Comparison of ENCODE assay signal across 10 cellular contexts in the genomic region with DNA sequence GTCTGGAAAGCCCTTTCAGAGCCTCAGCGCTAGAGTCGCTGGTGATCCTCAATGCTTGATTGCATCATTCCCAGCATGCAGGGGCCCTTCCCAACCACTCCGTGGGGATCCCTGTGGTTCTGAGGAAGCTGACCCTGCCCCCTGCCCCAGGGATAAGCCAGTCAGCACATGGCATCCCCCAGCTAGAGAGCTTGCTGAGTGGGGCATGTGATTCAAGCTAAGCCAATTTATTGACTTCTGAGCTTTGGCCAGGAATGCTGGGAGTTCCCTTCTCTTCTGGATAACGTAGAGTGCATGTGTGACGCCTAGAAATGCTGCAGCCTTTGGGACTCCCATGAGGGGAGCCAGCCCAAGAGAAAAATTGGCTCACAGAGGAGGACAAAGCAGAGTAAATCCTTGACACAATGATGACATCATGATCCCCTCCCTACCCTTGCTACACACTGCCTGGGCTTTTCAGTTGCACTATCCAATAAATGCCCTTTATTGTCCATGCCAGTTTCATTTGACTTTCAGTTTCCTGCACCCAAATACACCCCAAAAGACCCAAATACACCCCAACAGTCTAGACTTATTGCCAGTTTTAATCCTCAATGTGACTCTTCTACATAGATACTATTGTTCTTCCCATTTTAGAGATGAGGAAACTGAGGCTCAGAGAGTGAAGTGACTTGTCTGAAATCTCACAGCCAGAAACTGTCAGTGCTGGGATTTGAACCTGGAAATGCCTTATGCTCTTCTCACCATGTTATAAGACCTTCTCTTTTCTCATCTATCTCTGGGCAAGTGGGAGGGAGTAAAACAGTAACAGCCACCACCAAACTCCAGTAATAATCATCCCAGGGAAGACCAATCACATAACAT. TPM values are rescaled to one million over a fixed set of nuclear protein-coding genes. Genes with fewer than 3 reads are reported as not detected.
DNase-seq lines count a peak whose midpoint lies in the region; ATAC-seq and TF ChIP-seq lines count a peak whose summit lies in the region.
"Had no signal": no experiment of that assay in that cellular context is flagged by ENCODE, and none has a peak within 500 bp of the region (broad histone marks: within the 10 kb centered on the region; RNA-seq: fewer than 3 reads in every experiment).

No MANE protein-coding gene starts in this region.

- intact Hi-C loops in esophagus squamous epithelium (cut with DNase I): no loop called here
- intact Hi-C loops in mucosa of descending colon (cut with DNase I, micrococcal nuclease): no loop called here

- 30 to 36% methylated on average over 2 of the region's 5 CpGs for WGBS in esophagus squamous epithelium, 2 donors
- WGBS in suprapubic skin: 24% methylated on average over 5 of the region's 5 CpGs

- H3K36me3 ChIP-seq in esophagus squamous epithelium: no peaks in the 10 kb centered on the region
- H3K36me3 ChIP-seq in mucosa of descending colon (ENCODE audit: low read depth): no peaks in the 10 kb centered on the region
- H3K36me3 ChIP-seq in suprapubic skin: no peaks in the 10 kb centered on the region
- H3K36me3 ChIP-seq: BLaER1 had no signal

- TF ChIP-seq POLR2A in esophagus squamous epithelium (IDR thresholded peaks at IDR 0.05) (no peak), suprapubic skin (IDR thresholded peaks at IDR 0.05) (no peak)

- H3K4me3 ChIP-seq in esophagus squamous epithelium (no peak overlapping the region), mucosa of descending colon (no peak overlapping the region), suprapubic skin (no peak overlapping the region)
- H3K4me3 ChIP-seq: BLaER1 had no signal

- TF ChIP-seq CTCF in esophagus squamous epithelium (IDR thresholded peaks at IDR 0.05): no peak
- no peak for TF ChIP-seq CTCF in mucosa of descending colon (IDR thresholded peaks at IDR 0.05)
- TF ChIP-seq CTCF in suprapubic skin (IDR thresholded peaks at IDR 0.05): no peak

- no peak for TF ChIP-seq EP300 in suprapubic skin (IDR thresholded peaks at IDR 0.05)

- H3K9me3 ChIP-seq in esophagus squamous epithelium (no peaks in the 10 kb centered on the region), mucosa of descending colon (no peaks in the 10 kb centered on the region), suprapubic skin (no peaks in the 10 kb centered on the region)
- H3K9me3 ChIP-seq: BLaER1 had no signal

- peaks cover 0 to 31% (median 0%) of the 10 kb centered on the region in 4 donors for H3K27me3 ChIP-seq in esophagus squamous epithelium
- peaks cover 16% of the 10 kb centered on the region for H3K27me3 ChIP-seq in suprapubic skin
- H3K27me3 ChIP-seq: BLaER1 had no signal

- H3K27ac ChIP-seq in esophagus squamous epithelium: peak overlapping the region; percentile 54 to 85 (median 78)
- peak overlapping the region; percentile 64 for H3K27ac ChIP-seq in suprapubic skin
- H3K27ac ChIP-seq: BLaER1 had no signal

- H3K4me1 ChIP-seq in esophagus squamous epithelium (peaks cover 0 to 54% (median 11%) of the 10 kb centered on the region in 3 donors), mucosa of descending colon (ENCODE audit: low read depth) (no peaks in the 10 kb centered on the region), suprapubic skin (peaks cover 24% of the 10 kb centered on the region)
- H3K4me1 ChIP-seq: BLaER1 had no signal

- ATAC-seq in mucosa of descending colon (peak; percentile 27), HG02763 (IDR thresholded peaks at IDR 0.05; ENCODE audit: unreplicated experiment) (no peak)

- DNase-seq in NCI-H69 (lab: John Stamatoyannopoulos, UW) (peak; percentile 28), esophagus squamous epithelium (lab: John Stamatoyannopoulos, UW) (no peak), mucosa of descending colon (peak in 2 of 3 donors; percentile 12 to 54), suprapubic skin (ENCODE audit: low spot score in 2 of 2) (peak in 1 of 2 donors; percentile 83), NCI-H2171 (lab: John Stamatoyannopoulos, UW) (no peak), NCI-H2081 (lab: John Stamatoyannopoulos, UW) (no peak)
- DNase-seq in activated effector memory CD4-positive, alpha-beta T cell treated with Interleukin-2 at 50 U/mL for 16 hours: no peak
- DNase-seq: activated CD4-positive, alpha-beta T cell treated with anti-CD3 and anti-CD28 coated beads, Interleukin-2, amount 50 U/mL, for 48 hours had no signal

RNA-seq across cellular contexts. Expression of a gene that starts 34.3 kb away (rescaled TPM):
- total RNA-seq in esophagus squamous epithelium: 1 to 10 TPM in 2 of 4 donors, under 1 TPM in 2; 0.11 to 3.6 (median 1.1) TPM
- total RNA-seq in mucosa of descending colon: 10 to 100 TPM in 1 of 3 donors, 1 to 10 TPM in 1, under 1 TPM in 1; 0.46 to 14.6 (median 2.3) TPM
- 1 to 10 TPM in 3 of 4 donors, under 1 TPM in 1; 0.91 to 4.0 (median 2.3) TPM for total RNA-seq in suprapubic skin

Comparison
In these comparisons a context has a peak if more than half of its experiments do, and no peak if none do; other contexts are left out.
1. DNase-seq: peak in NCI-H69 (single experiment) and mucosa of descending colon (2 of 3); none in esophagus squamous epithelium (single experiment), NCI-H2171 (single experiment), activated effector memory CD4-positive, alpha-beta T cell treated with Interleukin-2 at 50 U/mL for 16 hours (single experiment) and NCI-H2081 (0 of 2).